ENCODE assay signal across 11 cellular contexts in genomic region chr4:113878718-113879117, GRCh38.
DNase-seq lines count a peak whose midpoint lies in the region; ATAC-seq and TF ChIP-seq lines count a peak whose summit lies in the region.
"Had no signal": no experiment of that assay in that cellular context is flagged by ENCODE, and none has a peak within 500 bp of the region (broad histone marks: within the 10 kb centered on the region; RNA-seq: fewer than 3 reads in every experiment).

No MANE protein-coding gene starts in this region.

- H3K9me3 ChIP-seq in body of pancreas, result no peaks in the 10 kb centered on the region
- H3K9me3 ChIP-seq: BLaER1 treated with 17β-estradiol and CSF1 and Interleukin-3, amounts not matched to agents 10 nM and 100 nM had no signal

- no peak overlapping the region for H3K27ac ChIP-seq in body of pancreas
- H3K27ac ChIP-seq: BLaER1 treated with 17β-estradiol and CSF1 and Interleukin-3, amounts not matched to agents 10 nM and 100 nM had no signal

- intact Hi-C loops in body of pancreas (cut with DNase I), result no loop called here

- H3K36me3 ChIP-seq in body of pancreas (replicated peaks in 1 of 2; ENCODE audit: insufficient read depth in 1 of 2, low read depth in 2 of 2), result no peaks in the 10 kb centered on the region
- H3K36me3 ChIP-seq: BLaER1 treated with 17β-estradiol and CSF1 and Interleukin-3, amounts not matched to agents 10 nM and 100 nM had no signal

- H3K27me3 ChIP-seq in body of pancreas, result no peaks in the 10 kb centered on the region
- H3K27me3 ChIP-seq: BLaER1 treated with 17β-estradiol and CSF1 and Interleukin-3, amounts not matched to agents 10 nM and 100 nM had no signal

- peak; percentile 59 for TF ChIP-seq CTCF in epithelial cell of proximal tubule (conservative IDR thresholded peaks at IDR 0.05; ENCODE audit: low read depth, low read length)
- TF ChIP-seq CTCF in body of pancreas (IDR thresholded peaks at IDR 0.05), result peak in 2 of 7 experiments; percentile 2 to 9

- DNase-seq in SHP77 (lab: John Stamatoyannopoulos, UW), result peak; percentile 10 to 11
- DNase-seq in SHP77 treated with DMSO at 0.1 percent for 48 hours (lab: John Stamatoyannopoulos, UW), result no peak
- peak; percentile 66 for DNase-seq in NCI-H748 (lab: John Stamatoyannopoulos, UW; ENCODE audit: unreplicated experiment)
- peak; percentile 88 for DNase-seq in epithelial cell of proximal tubule (ENCODE audit: low read depth)
- peak; percentile 23 for DNase-seq in skeletal muscle cell (ENCODE audit: low read depth)
- no peak for DNase-seq in D341Med (ENCODE audit: low spot score)
- no peak for DNase-seq in body of pancreas
- DNase-seq in HUDEP-2 (lab: John Stamatoyannopoulos, UW; ENCODE audit: unreplicated experiment in 76 of 76), result no peak
- DNase-seq: activated naive CD4-positive, alpha-beta T cell treated with anti-CD3 and anti-CD28 coated beads for 36 hours; T-helper 2 cell had no signal

- no peak for ATAC-seq in body of pancreas

- no peak for TF ChIP-seq POLR2A in body of pancreas (IDR thresholded peaks at IDR 0.05)

- no peaks in the 10 kb centered on the region for H3K4me1 ChIP-seq in body of pancreas
- H3K4me1 ChIP-seq: BLaER1 treated with 17β-estradiol and CSF1 and Interleukin-3, amounts not matched to agents 10 nM and 100 nM had no signal

- no peak overlapping the region for H3K4me3 ChIP-seq in epithelial cell of proximal tubule (ENCODE audit: low read depth, low read length)
- H3K4me3 ChIP-seq in skeletal muscle cell (ENCODE audit: low read depth, low read length), result no peak overlapping the region
- no peak overlapping the region for H3K4me3 ChIP-seq in body of pancreas
- H3K4me3 ChIP-seq: BLaER1 treated with 17β-estradiol and CSF1 and Interleukin-3, amounts not matched to agents 10 nM and 100 nM had no signal

- WGBS in body of pancreas, 2 donors, result 16 to 31% methylated on average over 3 of the region's 3 CpGs

Comparison
In these comparisons a context has a peak if more than half of its experiments do, and no peak if none do; other contexts are left out.
1. DNase-seq: peak in SHP77 (2 of 2), NCI-H748 (single experiment), epithelial cell of proximal tubule (single experiment) and skeletal muscle cell (single experiment); none in SHP77 treated with DMSO at 0.1 percent for 48 hours (single experiment), D341Med (single experiment), body of pancreas (0 of 4) and HUDEP-2 (0 of 76).